17 cellular contexts compared by ENCODE assay signal in the genomic region with DNA sequence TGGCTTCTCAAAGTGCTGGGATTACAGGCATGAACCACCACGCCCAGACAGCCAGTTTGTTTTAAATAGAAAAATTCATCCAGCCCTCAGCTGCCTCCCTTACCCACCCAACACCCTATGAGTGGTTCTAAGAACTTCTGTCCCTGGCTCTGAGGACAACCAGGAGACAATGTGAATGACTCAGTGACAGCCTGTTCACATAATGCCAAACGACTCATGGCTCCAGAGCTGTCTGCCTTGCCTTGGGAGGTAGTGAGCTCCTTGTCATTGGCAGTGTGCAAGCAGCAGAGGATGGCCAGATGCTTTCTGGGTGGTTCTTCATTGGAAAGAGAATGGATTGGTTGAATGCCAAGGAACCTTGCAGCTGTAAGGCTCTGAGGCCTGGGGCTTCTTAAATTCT. TPM values are rescaled to one million over a fixed set of nuclear protein-coding genes. Genes with fewer than 3 reads are reported as not detected.
DNase-seq lines count a peak whose midpoint lies in the region; ATAC-seq and TF ChIP-seq lines count a peak whose summit lies in the region.
"Had no signal": no experiment of that assay in that cellular context is flagged by ENCODE, and none has a peak within 500 bp of the region (broad histone marks: within the 10 kb centered on the region; RNA-seq: fewer than 3 reads in every experiment).

No MANE protein-coding gene starts in this region.

- H3K79me2 ChIP-seq in fibroblast of lung (ENCODE audit: control insufficient read depth, insufficient read depth, low read length): peaks cover 65% of the 10 kb centered on the region
- H3K79me2 ChIP-seq in trophoblast cell (ENCODE audit: control insufficient read depth, insufficient read depth, low read length, poor library complexity): peaks cover 8% of the 10 kb centered on the region
- peaks cover 12% of the 10 kb centered on the region for H3K79me2 ChIP-seq in GM23338 (replicated peaks; ENCODE audit: insufficient read depth)

- POLR2A ChIA-PET in RWPE1 (lab: Yijun Ruan, JAX; ENCODE audit: low non-redundant PET): interaction anchor here (0.6 kb wide), 1 partner anchor 24 kb away, joined by 3 read pairs; no protein-coding TSS in a partner anchor

- H3K18ac ChIP-seq in trophoblast cell (ENCODE audit: low read length): peak overlapping the region; percentile 38

- H3K27me3 ChIP-seq in fibroblast of lung (ENCODE audit: control insufficient read depth, insufficient read depth, low read length): no peaks in the 10 kb centered on the region
- H3K27me3 ChIP-seq in trophoblast cell (ENCODE audit: insufficient read depth, low read length): no peaks in the 10 kb centered on the region
- no peaks in the 10 kb centered on the region for H3K27me3 ChIP-seq in GM23338 (ENCODE audit: insufficient read depth)

- H3K14ac ChIP-seq in trophoblast cell (ENCODE audit: low read length): no peak overlapping the region

- H3K23ac ChIP-seq in trophoblast cell (ENCODE audit: low read length): no peak overlapping the region

- H3K4me3 ChIP-seq in fibroblast of lung (replicated peaks in 1 of 4; ENCODE audit: control extremely low read depth in 1 of 4, insufficient read depth in 1 of 4, low read depth in 3 of 4, low read length in 4 of 4) (no peak overlapping the region), trophoblast cell (ENCODE audit: low read depth, low read length) (no peak overlapping the region), GM23338 (no peak overlapping the region)
- H3K4me3 ChIP-seq: HAP-1 had no signal

- H3K4me3 Mint-ChIP-seq in HFFc6: no peak overlapping the region; the same call in 1 of the 2 replicates
- H3K4me3 Mint-ChIP-seq in GM23338: no peak overlapping the region

- no CpG with 5 or more reads among the region's 2 CpGs for WGBS in trophoblast cell (ENCODE audit: extremely low coverage, insufficient coverage, insufficient read length)

- no peak overlapping the region for H2BK12ac ChIP-seq in trophoblast cell (ENCODE audit: low read length)

- H3K4me2 ChIP-seq in fibroblast of lung (ENCODE audit: extremely low read depth, insufficient read depth, low read length) (peak overlapping the region; percentile 46), trophoblast cell (ENCODE audit: low read length) (no peak overlapping the region), GM23338 (no peak overlapping the region)

- H3K9me3 ChIP-seq in fibroblast of lung (ENCODE audit: control insufficient read depth, insufficient read depth, low read depth, low read length): no peaks in the 10 kb centered on the region
- H3K9me3 ChIP-seq in trophoblast cell (ENCODE audit: insufficient read depth, low read depth, low read length): no peaks in the 10 kb centered on the region
- H3K9me3 ChIP-seq: HAP-1 had no signal

- H3K27ac ChIP-seq in RWPE1 (peak overlapping the region; percentile 67), fibroblast of lung (ENCODE audit: insufficient read depth, low read length) (no peak overlapping the region), trophoblast cell (ENCODE audit: low read depth, low read length) (no peak overlapping the region), GM23338 (ENCODE audit: low read depth) (no peak overlapping the region)

- no peaks in the 10 kb centered on the region for H4K20me1 ChIP-seq in fibroblast of lung (ENCODE audit: control insufficient read depth, extremely low read depth, insufficient read depth, low read length)
- peaks cover 5% of the 10 kb centered on the region for H4K20me1 ChIP-seq in GM23338 (replicated peaks; ENCODE audit: insufficient read depth)

- no peak overlapping the region for H2BK120ac ChIP-seq in trophoblast cell (ENCODE audit: insufficient read depth, low read length, poor library complexity)

- H3K36me3 Mint-ChIP-seq in HFFc6 (ENCODE audit: low read depth) (peaks cover 31% of the 10 kb centered on the region), GM23338 (ENCODE audit: low read depth) (peaks cover 8% of the 10 kb centered on the region; the same call in 1 of the 3 replicates)

- ATAC-seq in HG03108 (IDR thresholded peaks at IDR 0.05; ENCODE audit: unreplicated experiment) (no peak), GM23338 (no peak)
- ATAC-seq: SK-N-SH treated with all-trans-retinoic acid at 6 μM for 48 hours had no signal

- H3K27ac Mint-ChIP-seq in HFFc6 (peak overlapping the region; percentile 38), GM23338 (no peak overlapping the region)

- H3K4ac ChIP-seq in trophoblast cell (ENCODE audit: low read depth, low read length): no peak overlapping the region

- H3K79me1 ChIP-seq in trophoblast cell (ENCODE audit: low read length): peaks cover 10% of the 10 kb centered on the region

- no peak overlapping the region for H4K12ac ChIP-seq in trophoblast cell (ENCODE audit: low read depth, low read length)

- peaks cover 74% of the 10 kb centered on the region for H3K4me1 Mint-ChIP-seq in HFFc6 (ENCODE audit: low read depth)
- peaks cover 44% of the 10 kb centered on the region for H3K4me1 Mint-ChIP-seq in GM23338

- no peaks in the 10 kb centered on the region for H3K9me3 Mint-ChIP-seq in HFFc6
- H3K9me3 Mint-ChIP-seq in GM23338: no peaks in the 10 kb centered on the region

- H2BK5ac ChIP-seq in trophoblast cell (ENCODE audit: low read depth, low read length, poor library complexity): no peak overlapping the region

- no peak for DNase-seq in HFFc6
- no peak for DNase-seq in RWPE1 (ENCODE audit: low spot score)
- no peak for DNase-seq in fibroblast of lung (ENCODE audit: low read depth in 2 of 2)
- no peak for DNase-seq in trophoblast cell
- DNase-seq in GM23338 (ENCODE audit: low spot score): no peak
- DNase-seq in effector CD4-positive, alpha-beta T cell: no peak
- DNase-seq: ACHN; C1 segment of cervical spinal cord; MV-4-11; NCI-H1694 treated with DMSO at 0.1 percent for 48 hours; NCI-H510A; NCI-H748 treated with DMSO at 0.1 percent for 48 hours; NK-92 treated with Interleukin-12 subunit alpha and Interleukin-12 subunit beta, amount 100 ng/mL, for 24 hours; SIG-M5 had no signal

- H3K36me3 ChIP-seq in fibroblast of lung (ENCODE audit: control insufficient read depth, insufficient read depth, low read length) (peaks cover 13% of the 10 kb centered on the region), trophoblast cell (ENCODE audit: control insufficient read depth in 1 of 2, insufficient read depth in 2 of 2, low read length in 2 of 2) (peaks cover 3 to 12% of the 10 kb centered on the region in 2 experiments), GM23338 (ENCODE audit: insufficient read depth) (no peaks in the 10 kb centered on the region)
- H3K36me3 ChIP-seq: HAP-1 had no signal

- no peak overlapping the region for H4K8ac ChIP-seq in trophoblast cell (ENCODE audit: low read depth, low read length)

- H3F3A ChIP-seq in GM23338 (replicated peaks; ENCODE audit: low read depth): 0 out of 2 replicates have a peak, but pooled peaks cover 9% of the 10 kb centered on the region

- no peak overlapping the region for H4K91ac ChIP-seq in trophoblast cell (ENCODE audit: low read depth, low read length)

- CTCF ChIA-PET in RWPE1 (lab: Yijun Ruan, JAX): interaction anchor here (1.1 kb wide), 1 partner anchor 24 kb away, joined by 3 read pairs; no protein-coding TSS in a partner anchor

- TF ChIP-seq CTCF in HFFc6 (IDR thresholded peaks at IDR 0.05) (no peak), RWPE1 (conservative IDR thresholded peaks at IDR 0.05; ENCODE audit: low read depth) (no peak), fibroblast of lung (conservative IDR thresholded peaks at IDR 0.05 in 1 of 2, IDR thresholded peaks at IDR 0.05 in 1 of 2; ENCODE audit: low read depth in 1 of 2, low read length in 2 of 2) (no peak), GM23338 (conservative IDR thresholded peaks at IDR 0.05; ENCODE audit: low read depth in 2 of 2) (no peak)

- H3K27me3 Mint-ChIP-seq in HFFc6 (ENCODE audit: insufficient read depth) (no peaks in the 10 kb centered on the region), GM23338 (ENCODE audit: insufficient read depth, low read depth, poor library complexity) (peaks cover 17% of the 10 kb centered on the region)

- no peak overlapping the region for H2AK5ac ChIP-seq in trophoblast cell (ENCODE audit: low read length)

- H2AFZ ChIP-seq in fibroblast of lung (ENCODE audit: low read length): no peak overlapping the region
- no peak overlapping the region for H2AFZ ChIP-seq in trophoblast cell (ENCODE audit: insufficient read depth, low read length, poor library complexity)
- H2AFZ ChIP-seq in GM23338: no peak overlapping the region

- H3K4me1 ChIP-seq in fibroblast of lung (ENCODE audit: control insufficient read depth, extremely low read depth, insufficient read depth, low read length) (peaks cover 16% of the 10 kb centered on the region), trophoblast cell (ENCODE audit: control insufficient read depth in 1 of 2, insufficient read depth in 2 of 2, low read length in 2 of 2) (peaks cover 35 to 36% of the 10 kb centered on the region in 2 experiments), GM23338 (ENCODE audit: insufficient read depth) (peaks cover 32% of the 10 kb centered on the region)
- H3K4me1 ChIP-seq: HAP-1 had no signal

- H3K9ac ChIP-seq in fibroblast of lung (ENCODE audit: insufficient read depth, low read length) (no peak overlapping the region), trophoblast cell (ENCODE audit: low read length) (no peak overlapping the region)

- no peaks in the 10 kb centered on the region for H3K9me2 ChIP-seq in GM23338 (ENCODE audit: insufficient read depth)

TF ChIP-seq in GM23338, 12 proteins besides CTCF, POLR2A, EP300 and RAD21 (continues in another document):
- no peak for TF ChIP-seq STAT1 (IDR thresholded peaks at IDR 0.05; ENCODE audit: unreplicated experiment)
- no peak for TF ChIP-seq CREB1 (CRISPR knock-in tag; IDR thresholded peaks at IDR 0.05; ENCODE audit: low read depth)
- TF ChIP-seq JUNB (IDR thresholded peaks at IDR 0.05; ENCODE audit: unreplicated experiment): no peak
- no peak for TF ChIP-seq EZH2 (IDR thresholded peaks at IDR 0.05; ENCODE audit: low read depth, unreplicated experiment)
- TF ChIP-seq NANOG (IDR thresholded peaks at IDR 0.05; ENCODE audit: borderline replicate concordance): no peak

RNA-seq across cellular contexts. Expression of a gene that starts 5.6 kb away (rescaled TPM):
- 100 to 1,000 TPM; 184 to 276 (median 207) TPM for total RNA-seq in HFFc6 (2021; fragmentation: NEBNext Ultra II Directional; extraction: Animal tissue kit (Norgen Biotek cat#: 25700))
- 6.7 and 28.4 TPM in 2 replicates for total RNA-seq in fibroblast of lung
- polyA plus RNA-seq in fibroblast of lung: 104 and 229 TPM in 2 replicates
- polyA plus RNA-seq in fibroblast of lung (2012): 156 and 349 TPM in 2 replicates
- polyA minus RNA-seq in fibroblast of lung (ENCODE audit: low replicate concordance): 329 and 427 TPM in 2 replicates
- 70.9 and 79.7 TPM in 2 replicates for polyA plus RNA-seq in trophoblast cell (2013)
- 18.8 and 20.5 TPM in 2 replicates for total RNA-seq in GM23338 (2014; rRNA removed; shearing (Covaris generic))
- polyA plus RNA-seq in GM23338 (2016; fragmentation: Nextera tagmentation; extraction: Ambion mirVana): 22.5 and 23.3 TPM in 2 replicates

RNA-seq across cellular contexts. Expression of a gene that starts 45.8 kb away (rescaled TPM):
- total RNA-seq in HFFc6 (2021; fragmentation: NEBNext Ultra II Directional; extraction: Animal tissue kit (Norgen Biotek cat#: 25700)): 1 to 10 TPM; 1.4 to 3.3 (median 2.2) TPM
- 116 and 554 TPM in 2 replicates for total RNA-seq in fibroblast of lung
- polyA plus RNA-seq in fibroblast of lung: 275 and 664 TPM in 2 replicates
- polyA plus RNA-seq in fibroblast of lung (2012): 179 and 377 TPM in 2 replicates
- 81.9 and 185 TPM in 2 replicates for polyA minus RNA-seq in fibroblast of lung (ENCODE audit: low replicate concordance)
- polyA plus RNA-seq in trophoblast cell (2013): 2.1 and 2.5 TPM in 2 replicates
- 19.3 and 27.9 TPM in 2 replicates for total RNA-seq in GM23338 (2014; rRNA removed; shearing (Covaris generic))
- 50.0 and 50.2 TPM in 2 replicates for polyA plus RNA-seq in GM23338 (2016; fragmentation: Nextera tagmentation; extraction: Ambion mirVana)
